In the genomic region with DNA sequence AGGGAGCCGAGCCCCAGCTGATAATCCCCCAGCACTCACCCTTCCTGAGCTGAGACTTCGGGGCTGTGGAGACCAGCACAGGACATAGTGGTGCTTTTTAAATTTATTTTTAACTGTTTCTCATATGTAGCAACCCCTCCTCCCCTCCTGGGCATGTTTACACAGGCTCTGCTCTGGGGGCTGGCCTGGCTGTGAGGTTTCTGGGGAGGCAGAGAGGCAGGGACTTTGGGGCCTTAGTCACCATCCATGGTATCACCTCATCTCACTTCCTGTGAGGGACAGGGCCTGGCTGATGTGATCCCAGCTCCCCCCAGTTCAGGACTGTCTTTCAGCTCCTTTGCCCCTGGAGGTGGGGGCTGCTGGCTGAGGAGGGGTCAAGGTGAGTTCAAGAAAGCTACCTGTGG, we compare ENCODE assay signal across 2 cellular contexts.
TF ChIP-seq lines count a peak whose summit lies in the region.

No MANE protein-coding gene starts in this region.

TF ChIP-seq in IMR-90, 13 proteins besides CTCF, POLR2A, EP300 and RAD21:
- TF ChIP-seq, protein P1, sequence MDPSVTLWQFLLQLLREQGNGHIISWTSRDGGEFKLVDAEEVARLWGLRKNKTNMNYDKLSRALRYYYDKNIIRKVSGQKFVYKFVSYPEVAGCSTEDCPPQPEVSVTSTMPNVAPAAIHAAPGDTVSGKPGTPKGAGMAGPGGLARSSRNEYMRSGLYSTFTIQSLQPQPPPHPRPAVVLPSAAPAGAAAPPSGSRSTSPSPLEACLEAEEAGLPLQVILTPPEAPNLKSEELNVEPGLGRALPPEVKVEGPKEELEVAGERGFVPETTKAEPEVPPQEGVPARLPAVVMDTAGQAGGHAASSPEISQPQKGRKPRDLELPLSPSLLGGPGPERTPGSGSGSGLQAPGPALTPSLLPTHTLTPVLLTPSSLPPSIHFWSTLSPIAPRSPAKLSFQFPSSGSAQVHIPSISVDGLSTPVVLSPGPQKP (IDR thresholded peaks at IDR 0.05; ENCODE audit: borderline replicate concordance, low read depth, low read length): no peak
- TF ChIP-seq CHD1 (IDR thresholded peaks at IDR 0.05; ENCODE audit: low read depth, low read length) (no peak), MAZ (IDR thresholded peaks at IDR 0.05; ENCODE audit: borderline replicate concordance, low read depth, low read length) (no peak), RCOR1 (IDR thresholded peaks at IDR 0.05; ENCODE audit: insufficient replicate concordance, low read length) (no peak), NFE2L2 (IDR thresholded peaks at IDR 0.05; ENCODE audit: low read depth, low read length) (no peak), SMC3 (IDR thresholded peaks at IDR 0.05; ENCODE audit: low read depth, low read length) (no peak), CEBPB (IDR thresholded peaks at IDR 0.05; ENCODE audit: low read depth, low read length) (no peak), RFX5 (IDR thresholded peaks at IDR 0.05; ENCODE audit: low read depth, low read length) (no peak), MXI1 (IDR thresholded peaks at IDR 0.05; ENCODE audit: borderline replicate concordance, low read depth, low read length) (no peak), FOS (IDR thresholded peaks at IDR 0.05; ENCODE audit: low read depth, low read length) (no peak), MAFK (IDR thresholded peaks at IDR 0.05; ENCODE audit: low read depth, low read length) (no peak), BHLHE40 (IDR thresholded peaks at IDR 0.05; ENCODE audit: low read depth, low read length) (no peak)
- TF ChIP-seq, protein P2, sequence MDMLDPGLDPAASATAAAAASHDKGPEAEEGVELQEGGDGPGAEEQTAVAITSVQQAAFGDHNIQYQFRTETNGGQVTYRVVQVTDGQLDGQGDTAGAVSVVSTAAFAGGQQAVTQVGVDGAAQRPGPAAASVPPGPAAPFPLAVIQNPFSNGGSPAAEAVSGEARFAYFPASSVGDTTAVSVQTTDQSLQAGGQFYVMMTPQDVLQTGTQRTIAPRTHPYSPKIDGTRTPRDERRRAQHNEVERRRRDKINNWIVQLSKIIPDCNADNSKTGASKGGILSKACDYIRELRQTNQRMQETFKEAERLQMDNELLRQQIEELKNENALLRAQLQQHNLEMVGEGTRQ (IDR thresholded peaks at IDR 0.05; ENCODE audit: low read depth, low read length): no peak

TF ChIP-seq in GM12878, 131 proteins besides CTCF, POLR2A, EP300 and RAD21:
- TF ChIP-seq YBX1 (IDR thresholded peaks at IDR 0.05) (no peak), HDGF (IDR thresholded peaks at IDR 0.05) (no peak), RUNX3 (IDR thresholded peaks at IDR 0.05; ENCODE audit: low read length) (peak; percentile 6; the same call in 1 of the 2 replicates), HDAC2 (IDR thresholded peaks at IDR 0.05) (no peak), BACH1 (IDR thresholded peaks at IDR 0.05; ENCODE audit: borderline replicate concordance) (no peak), POLR2AphosphoS5 (IDR thresholded peaks at IDR 0.05; ENCODE audit: low read length) (no peak)
- TF ChIP-seq, protein P3, sequence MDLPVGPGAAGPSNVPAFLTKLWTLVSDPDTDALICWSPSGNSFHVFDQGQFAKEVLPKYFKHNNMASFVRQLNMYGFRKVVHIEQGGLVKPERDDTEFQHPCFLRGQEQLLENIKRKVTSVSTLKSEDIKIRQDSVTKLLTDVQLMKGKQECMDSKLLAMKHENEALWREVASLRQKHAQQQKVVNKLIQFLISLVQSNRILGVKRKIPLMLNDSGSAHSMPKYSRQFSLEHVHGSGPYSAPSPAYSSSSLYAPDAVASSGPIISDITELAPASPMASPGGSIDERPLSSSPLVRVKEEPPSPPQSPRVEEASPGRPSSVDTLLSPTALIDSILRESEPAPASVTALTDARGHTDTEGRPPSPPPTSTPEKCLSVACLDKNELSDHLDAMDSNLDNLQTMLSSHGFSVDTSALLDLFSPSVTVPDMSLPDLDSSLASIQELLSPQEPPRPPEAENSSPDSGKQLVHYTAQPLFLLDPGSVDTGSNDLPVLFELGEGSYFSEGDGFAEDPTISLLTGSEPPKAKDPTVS (IDR thresholded peaks at IDR 0.05; ENCODE audit: low read depth, low read length): no peak
